ENCODE assay signal across 19 cellular contexts in genomic region chr12:144650-145284, GRCh38.
DNase-seq lines count a peak whose midpoint lies in the region; ATAC-seq, FAIRE-seq and TF ChIP-seq lines count a peak whose summit lies in the region.
"Had no signal": no experiment of that assay in that cellular context is flagged by ENCODE, and none has a peak within 500 bp of the region (broad histone marks: within the 10 kb centered on the region; RNA-seq: fewer than 3 reads in every experiment).

No MANE protein-coding gene starts in this region.

- no peaks in the 10 kb centered on the region for H3K36me3 Mint-ChIP-seq in activated CD4-positive, alpha-beta T cell treated with anti-CD3 and anti-CD28 coated beads, Interleukin-2, amount 10 ng/mL, durations not matched to agents 24 days and 14 days (ENCODE audit: low read depth)
- H3K36me3 Mint-ChIP-seq: natural killer cell treated with Interleukin-12 subunit alpha and Interleukin-12 subunit beta and Interleukin-15 and Interleukin-18, amount 100 ng/mL, for 72 hours had no signal

- no peak for FAIRE-seq in small intestine (lab: Jason Lieb, UNC)
- FAIRE-seq: G401.6, GM12892 had no signal

- H3K27me3 ChIP-seq in RWPE2 (ENCODE audit: insufficient read depth, poor library complexity, severe bottlenecking) (peaks cover 7% of the 10 kb centered on the region), hepatocyte (no peaks in the 10 kb centered on the region), small intestine (ENCODE audit: control insufficient read depth in 2 of 2, insufficient read depth in 2 of 2, low read length in 2 of 2) (peaks cover 0 to 5% of the 10 kb centered on the region in 2 donors), MG63 (peaks cover 5% of the 10 kb centered on the region)
- H3K27me3 ChIP-seq: right lobe of liver had no signal

- H2AFZ ChIP-seq in hepatocyte: no peak overlapping the region

- H3K9me3 ChIP-seq in RWPE2 (ENCODE audit: severe bottlenecking): no peaks in the 10 kb centered on the region
- no peaks in the 10 kb centered on the region for H3K9me3 ChIP-seq in hepatocyte (ENCODE audit: low read depth)
- no peaks in the 10 kb centered on the region for H3K9me3 ChIP-seq in small intestine (ENCODE audit: control insufficient read depth, low read depth)
- no peaks in the 10 kb centered on the region for H3K9me3 ChIP-seq in MG63
- H3K9me3 ChIP-seq: right lobe of liver had no signal

- ATAC-seq in RWPE2 (ENCODE audit: low read depth): 0 out of 3 replicates have a peak, but pooled peaks have one; percentile 21
- ATAC-seq in HG03378 (IDR thresholded peaks at IDR 0.05; ENCODE audit: unreplicated experiment): no peak
- ATAC-seq: natural killer cell treated with Interleukin-12 subunit alpha and Interleukin-12 subunit beta and Interleukin-15 and Interleukin-18, amount 100 ng/mL, for 72 hours had no signal

- H3K4me2 ChIP-seq in hepatocyte: peak overlapping the region; percentile 46

- H3K4me3 ChIP-seq in RWPE2 (ENCODE audit: severe bottlenecking) (no peak overlapping the region), hepatocyte (no peak overlapping the region), small intestine (ENCODE audit: low read depth in 1 of 2, low read length in 2 of 2) (no peak overlapping the region), MG63 (no peak overlapping the region)
- H3K4me3 ChIP-seq: right lobe of liver had no signal

- H3K27me3 Mint-ChIP-seq in activated CD4-positive, alpha-beta T cell treated with anti-CD3 and anti-CD28 coated beads, Interleukin-2, amount 10 ng/mL, durations not matched to agents 24 days and 14 days: peaks cover 13% of the 10 kb centered on the region

- no peak for TF ChIP-seq CTCF in RWPE2 (IDR thresholded peaks at IDR 0.05; ENCODE audit: poor library complexity, severe bottlenecking)
- TF ChIP-seq CTCF in hepatocyte (IDR thresholded peaks at IDR 0.05; ENCODE audit: poor library complexity): no peak

- no peak overlapping the region for H3K27ac Mint-ChIP-seq in activated CD4-positive, alpha-beta T cell treated with anti-CD3 and anti-CD28 coated beads, Interleukin-2, amount 10 ng/mL, durations not matched to agents 24 days and 14 days
- H3K27ac Mint-ChIP-seq: activated T-cell treated with anti-CD3 and anti-CD28 coated beads, Interleukin-2, amount 50 U/mL, for 24 hours; natural killer cell treated with Interleukin-12 subunit alpha and Interleukin-12 subunit beta and Interleukin-15 and Interleukin-18, amount 100 ng/mL, for 72 hours had no signal

- no peaks in the 10 kb centered on the region for H4K20me1 ChIP-seq in hepatocyte (ENCODE audit: insufficient read depth, poor library complexity, severe bottlenecking)

- DNase-seq in activated CD4-positive, alpha-beta T cell treated with anti-CD3 and anti-CD28 coated beads, Interleukin-2, amount 10 ng/mL, durations not matched to agents 24 days and 14 days: peak; percentile 58
- no peak for DNase-seq in activated CD4-positive, alpha-beta T cell treated with anti-CD3 and anti-CD28 coated beads for 1 hour
- no peak for DNase-seq in RWPE2 (ENCODE audit: low spot score)
- DNase-seq in hepatocyte (ENCODE audit: low spot score): no peak
- DNase-seq in small intestine: peak; percentile 87
- no peak for DNase-seq in GOT3 (lab: John Stamatoyannopoulos, UW)
- DNase-seq in MG63: no peak
- DNase-seq: activated CD4-positive, alpha-beta T cell treated with anti-CD3 and anti-CD28 coated beads for 48 hours; activated T-cell treated with anti-CD3 and anti-CD28 coated beads, Interleukin-2, amount 50 U/mL, for 24 hours; central memory CD4-positive, alpha-beta T cell; foreskin fibroblast; NCI-H1105 treated with DMSO at 0.1 percent for 48 hours; NCI-H446; stimulated activated CD4-positive, alpha-beta T cell treated with anti-CD3 and anti-CD28 coated beads, Interleukin-1b, Interleukin-23, amount 100 ng/mL, for 48 hours had no signal

- intact Hi-C loops in activated CD4-positive, alpha-beta T cell treated with anti-CD3 and anti-CD28 coated beads, Interleukin-2, amount 10 ng/mL, durations not matched to agents 24 days and 14 days (cut with micrococcal nuclease): no loop called here

- H3K27ac ChIP-seq in RWPE2 (ENCODE audit: poor library complexity, severe bottlenecking) (no peak overlapping the region), hepatocyte (peak overlapping the region; percentile 77), small intestine (ENCODE audit: low read depth in 1 of 2, low read length in 1 of 2) (peak overlapping the region; percentile 67 to 72)

- H3K79me2 ChIP-seq in hepatocyte: no peaks in the 10 kb centered on the region

- H3K9me2 ChIP-seq in hepatocyte (replicated peaks; ENCODE audit: insufficient read depth): no peaks in the 10 kb centered on the region

- peaks cover 7% of the 10 kb centered on the region for H3K4me1 Mint-ChIP-seq in activated CD4-positive, alpha-beta T cell treated with anti-CD3 and anti-CD28 coated beads, Interleukin-2, amount 10 ng/mL, durations not matched to agents 24 days and 14 days

- H3K4me1 ChIP-seq in RWPE2 (ENCODE audit: insufficient read depth, poor library complexity, severe bottlenecking): peaks cover 19% of the 10 kb centered on the region
- H3K4me1 ChIP-seq in hepatocyte (ENCODE audit: insufficient read depth): peaks cover 31% of the 10 kb centered on the region
- peaks cover 0 to 2% of the 10 kb centered on the region in 2 donors for H3K4me1 ChIP-seq in small intestine (ENCODE audit: control insufficient read depth in 2 of 2, insufficient read depth in 1 of 2, low read depth in 1 of 2, low read length in 1 of 2)

- H3K9me3 Mint-ChIP-seq in activated CD4-positive, alpha-beta T cell treated with anti-CD3 and anti-CD28 coated beads, Interleukin-2, amount 10 ng/mL, durations not matched to agents 24 days and 14 days: no peaks in the 10 kb centered on the region
- H3K9me3 Mint-ChIP-seq: activated T-cell treated with anti-CD3 and anti-CD28 coated beads, Interleukin-2, amount 50 U/mL, for 24 hours; natural killer cell treated with Interleukin-12 subunit alpha and Interleukin-12 subunit beta and Interleukin-15 and Interleukin-18, amount 100 ng/mL, for 72 hours had no signal

- 78% methylated on average over 5 of the region's 5 CpGs for WGBS in hepatocyte (ENCODE audit: low lambda C conversion rate, missing lambda C conversion rate)
- 31 to 62% (median 43%) methylated on average over 5 of the region's 5 CpGs for WGBS in small intestine, 3 donors

- H3K36me3 ChIP-seq in RWPE2 (ENCODE audit: low read depth) (no peaks in the 10 kb centered on the region), hepatocyte (replicated peaks; ENCODE audit: insufficient read depth, low read depth) (no peaks in the 10 kb centered on the region), small intestine (ENCODE audit: control insufficient read depth in 2 of 2, insufficient read depth in 2 of 2, low read length in 2 of 2) (no peaks in the 10 kb centered on the region), MG63 (no peaks in the 10 kb centered on the region)
- H3K36me3 ChIP-seq: right lobe of liver had no signal

- no peak overlapping the region for H3K4me3 Mint-ChIP-seq in activated CD4-positive, alpha-beta T cell treated with anti-CD3 and anti-CD28 coated beads, Interleukin-2, amount 10 ng/mL, durations not matched to agents 24 days and 14 days
- H3K4me3 Mint-ChIP-seq: activated T-cell treated with anti-CD3 and anti-CD28 coated beads, Interleukin-2, amount 50 U/mL, for 24 hours; natural killer cell treated with Interleukin-12 subunit alpha and Interleukin-12 subunit beta and Interleukin-15 and Interleukin-18, amount 100 ng/mL, for 72 hours had no signal

Comparison
In these comparisons a context has a peak if more than half of its experiments do, and no peak if none do; other contexts are left out.
1. DNase-seq: peak in activated CD4-positive, alpha-beta T cell treated with anti-CD3 and anti-CD28 coated beads, Interleukin-2, amount 10 ng/mL, durations not matched to agents 24 days and 14 days (single experiment) and small intestine (single experiment); none in activated CD4-positive, alpha-beta T cell treated with anti-CD3 and anti-CD28 coated beads for 1 hour (single experiment), RWPE2 (single experiment), hepatocyte (single experiment), GOT3 (single experiment) and MG63 (single experiment).